Comparison of ENCODE assay signal across 12 cellular contexts in the genomic region with DNA sequence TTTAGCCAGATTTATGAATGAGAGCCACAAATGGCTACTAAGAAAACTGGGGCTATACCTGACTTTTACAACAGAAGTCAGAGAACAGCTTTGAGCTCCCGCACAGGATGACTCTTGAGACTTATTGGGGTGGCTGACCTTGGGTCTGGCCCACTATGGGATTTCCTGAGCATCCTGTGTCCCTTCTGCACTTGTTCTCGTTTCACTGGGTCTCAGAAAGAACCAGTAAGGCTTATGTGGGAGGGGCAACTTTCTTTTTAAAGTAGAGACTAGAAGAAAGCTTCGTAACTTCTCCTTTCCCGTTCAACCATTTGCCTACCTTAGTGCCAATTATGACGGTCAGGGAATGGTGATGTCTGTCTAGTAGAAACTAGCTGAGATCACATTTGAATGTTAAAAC. TPM values are rescaled to one million over a fixed set of nuclear protein-coding genes. Genes with fewer than 3 reads are reported as not detected.
DNase-seq lines count a peak whose midpoint lies in the region; ATAC-seq and TF ChIP-seq lines count a peak whose summit lies in the region.
"Had no signal": no experiment of that assay in that cellular context is flagged by ENCODE, and none has a peak within 500 bp of the region (broad histone marks: within the 10 kb centered on the region; RNA-seq: fewer than 3 reads in every experiment).

No MANE protein-coding gene starts in this region.

- H3K4me2 ChIP-seq in BLaER1, result peak overlapping the region; percentile 77

- peaks cover 49% of the 10 kb centered on the region for H3K4me1 ChIP-seq in BLaER1
- peaks cover 54% of the 10 kb centered on the region for H3K4me1 ChIP-seq in HUES6 (ENCODE audit: control insufficient read depth, insufficient read depth, low read length)
- peaks cover 33% of the 10 kb centered on the region for H3K4me1 ChIP-seq in body of pancreas

- no peaks in the 10 kb centered on the region for H3K27me3 Mint-ChIP-seq in nephron progenitor cell (ENCODE audit: low read depth, poor library complexity)
- no peaks in the 10 kb centered on the region for H3K27me3 Mint-ChIP-seq in activated T-helper 1 cell treated with anti-CD3 and anti-CD28 coated beads, Interleukin-12 subunit alpha, Interleukin-12 subunit beta, Interleukin-2, Interleukin-4 antibody, amounts not matched to agents 30 ng/mL and 10 ng/mL and 1 ng/mL, durations not matched to agents 14 hours and 24 hours and 36 hours (ENCODE audit: insufficient read depth)

- H3K27me3 ChIP-seq in BLaER1 (no peaks in the 10 kb centered on the region), HUES6 (ENCODE audit: control insufficient read depth, insufficient read depth, low read length) (no peaks in the 10 kb centered on the region), body of pancreas (no peaks in the 10 kb centered on the region)
- H3K27me3 ChIP-seq: upper lobe of right lung had no signal

- H3K4me3 ChIP-seq in BLaER1 (no peak overlapping the region), HUES6 (ENCODE audit: low read depth, low read length) (peak overlapping the region; percentile 47), body of pancreas (no peak overlapping the region)
- H3K4me3 ChIP-seq: upper lobe of right lung had no signal

- no peaks in the 10 kb centered on the region for H3K36me3 ChIP-seq in BLaER1
- no peaks in the 10 kb centered on the region for H3K36me3 ChIP-seq in HUES6 (ENCODE audit: control insufficient read depth, insufficient read depth, low read length)
- no peaks in the 10 kb centered on the region for H3K36me3 ChIP-seq in body of pancreas (replicated peaks in 1 of 2; ENCODE audit: insufficient read depth in 1 of 2, low read depth in 2 of 2)
- H3K36me3 ChIP-seq: upper lobe of right lung had no signal

- H3K27ac Mint-ChIP-seq in nephron progenitor cell, result peak overlapping the region; percentile 11
- H3K27ac Mint-ChIP-seq in activated T-helper 1 cell treated with anti-CD3 and anti-CD28 coated beads, Interleukin-12 subunit alpha, Interleukin-12 subunit beta, Interleukin-2, Interleukin-4 antibody, amounts not matched to agents 30 ng/mL and 10 ng/mL and 1 ng/mL, durations not matched to agents 14 hours and 24 hours and 36 hours, result no peak overlapping the region

- ATAC-seq in body of pancreas (no peak), esophagus mucosa (no peak)
- ATAC-seq: upper lobe of right lung had no signal

- peaks cover 3% of the 10 kb centered on the region for H3K4me1 Mint-ChIP-seq in nephron progenitor cell
- peaks cover 34% of the 10 kb centered on the region for H3K4me1 Mint-ChIP-seq in activated T-helper 1 cell treated with anti-CD3 and anti-CD28 coated beads, Interleukin-12 subunit alpha, Interleukin-12 subunit beta, Interleukin-2, Interleukin-4 antibody, amounts not matched to agents 30 ng/mL and 10 ng/mL and 1 ng/mL, durations not matched to agents 14 hours and 24 hours and 36 hours (ENCODE audit: low read depth)

- TF ChIP-seq POLR2A in body of pancreas (IDR thresholded peaks at IDR 0.05), result no peak

- H3K36me3 Mint-ChIP-seq in nephron progenitor cell (ENCODE audit: low read depth), result peaks cover 5% of the 10 kb centered on the region
- no peaks in the 10 kb centered on the region for H3K36me3 Mint-ChIP-seq in activated T-helper 1 cell treated with anti-CD3 and anti-CD28 coated beads, Interleukin-12 subunit alpha, Interleukin-12 subunit beta, Interleukin-2, Interleukin-4 antibody, amounts not matched to agents 30 ng/mL and 10 ng/mL and 1 ng/mL, durations not matched to agents 14 hours and 24 hours and 36 hours (ENCODE audit: low read depth)

- DNase-seq in body of pancreas, result no peak
- DNase-seq in nephron progenitor cell, result no peak
- no peak for DNase-seq in ureter (ENCODE audit: low spot score)
- DNase-seq in activated naive CD4-positive, alpha-beta T cell treated with anti-CD3 and anti-CD28 coated beads, Interleukin-2, amount 50 U/mL, for 16 hours, result no peak
- no peak for DNase-seq in activated T-helper 1 cell treated with anti-CD3 and anti-CD28 coated beads, Interleukin-12 subunit alpha, Interleukin-12 subunit beta, Interleukin-2, Interleukin-4 antibody, amounts not matched to agents 30 ng/mL and 10 ng/mL and 1 ng/mL, durations not matched to agents 14 hours and 24 hours and 36 hours (ENCODE audit: low spot score)
- DNase-seq: activated effector memory CD4-positive, alpha-beta T cell treated with Interleukin-2 at 50 U/mL for 16 hours; upper lobe of right lung had no signal

- H3K4me3 Mint-ChIP-seq in nephron progenitor cell, result no peak overlapping the region
- H3K4me3 Mint-ChIP-seq in activated T-helper 1 cell treated with anti-CD3 and anti-CD28 coated beads, Interleukin-12 subunit alpha, Interleukin-12 subunit beta, Interleukin-2, Interleukin-4 antibody, amounts not matched to agents 30 ng/mL and 10 ng/mL and 1 ng/mL, durations not matched to agents 14 hours and 24 hours and 36 hours, result no peak overlapping the region

- intact Hi-C loops in body of pancreas (cut with DNase I), result no loop called here
- intact Hi-C loops in activated T-helper 1 cell treated with anti-CD3 and anti-CD28 coated beads, Interleukin-12 subunit alpha, Interleukin-12 subunit beta, Interleukin-2, Interleukin-4 antibody, amounts not matched to agents 30 ng/mL and 10 ng/mL and 1 ng/mL, durations not matched to agents 14 hours and 24 hours and 36 hours (cut with micrococcal nuclease), result no loop called here

- no peak overlapping the region for H3K9ac ChIP-seq in BLaER1
- H3K9ac ChIP-seq in HUES6 (ENCODE audit: low read length), result peak overlapping the region; percentile 68

- peak overlapping the region; percentile 50 for H3K27ac ChIP-seq in BLaER1
- peak overlapping the region; percentile 93 for H3K27ac ChIP-seq in HUES6 (ENCODE audit: low read depth, low read length)
- peak overlapping the region; percentile 11 to 78 (median 65) for H3K27ac ChIP-seq in body of pancreas
- H3K27ac ChIP-seq: HL-60, SK-N-MC, upper lobe of right lung had no signal

- TF ChIP-seq CTCF in body of pancreas (IDR thresholded peaks at IDR 0.05), result no peak
- no peak for TF ChIP-seq CTCF in nephron progenitor cell (IDR thresholded peaks at IDR 0.05)

- peaks cover 4% of the 10 kb centered on the region for H3K9me3 ChIP-seq in BLaER1
- H3K9me3 ChIP-seq in HUES6 (ENCODE audit: control insufficient read depth, insufficient read depth, low read depth, low read length), result no peaks in the 10 kb centered on the region
- no peaks in the 10 kb centered on the region for H3K9me3 ChIP-seq in body of pancreas
- H3K9me3 ChIP-seq: upper lobe of right lung had no signal

- 79 to 82% methylated on average over 5 of the region's 5 CpGs for WGBS in body of pancreas, 2 donors

- H4K20me1 ChIP-seq in BLaER1, result no peaks in the 10 kb centered on the region

- peaks cover 14% of the 10 kb centered on the region for H3K9me3 Mint-ChIP-seq in nephron progenitor cell
- H3K9me3 Mint-ChIP-seq in activated T-helper 1 cell treated with anti-CD3 and anti-CD28 coated beads, Interleukin-12 subunit alpha, Interleukin-12 subunit beta, Interleukin-2, Interleukin-4 antibody, amounts not matched to agents 30 ng/mL and 10 ng/mL and 1 ng/mL, durations not matched to agents 14 hours and 24 hours and 36 hours, result no peaks in the 10 kb centered on the region

RNA-seq across cellular contexts. Expression of a gene that starts 59.5 kb away (rescaled TPM):
- not detected for total RNA-seq in body of pancreas
- not detected for total RNA-seq in esophagus mucosa
- total RNA-seq in ureter, result not detected
- total RNA-seq in activated T-helper 1 cell treated with anti-CD3 and anti-CD28 coated beads, Interleukin-12 subunit alpha, Interleukin-12 subunit beta, Interleukin-2, Interleukin-4 antibody, amounts not matched to agents 30 ng/mL and 10 ng/mL and 1 ng/mL, durations not matched to agents 14 hours and 24 hours and 36 hours, result not detected in 2 replicates
- total RNA-seq: upper lobe of right lung had no signal
